ENCODE assay signal across 12 cellular contexts in the genomic region with DNA sequence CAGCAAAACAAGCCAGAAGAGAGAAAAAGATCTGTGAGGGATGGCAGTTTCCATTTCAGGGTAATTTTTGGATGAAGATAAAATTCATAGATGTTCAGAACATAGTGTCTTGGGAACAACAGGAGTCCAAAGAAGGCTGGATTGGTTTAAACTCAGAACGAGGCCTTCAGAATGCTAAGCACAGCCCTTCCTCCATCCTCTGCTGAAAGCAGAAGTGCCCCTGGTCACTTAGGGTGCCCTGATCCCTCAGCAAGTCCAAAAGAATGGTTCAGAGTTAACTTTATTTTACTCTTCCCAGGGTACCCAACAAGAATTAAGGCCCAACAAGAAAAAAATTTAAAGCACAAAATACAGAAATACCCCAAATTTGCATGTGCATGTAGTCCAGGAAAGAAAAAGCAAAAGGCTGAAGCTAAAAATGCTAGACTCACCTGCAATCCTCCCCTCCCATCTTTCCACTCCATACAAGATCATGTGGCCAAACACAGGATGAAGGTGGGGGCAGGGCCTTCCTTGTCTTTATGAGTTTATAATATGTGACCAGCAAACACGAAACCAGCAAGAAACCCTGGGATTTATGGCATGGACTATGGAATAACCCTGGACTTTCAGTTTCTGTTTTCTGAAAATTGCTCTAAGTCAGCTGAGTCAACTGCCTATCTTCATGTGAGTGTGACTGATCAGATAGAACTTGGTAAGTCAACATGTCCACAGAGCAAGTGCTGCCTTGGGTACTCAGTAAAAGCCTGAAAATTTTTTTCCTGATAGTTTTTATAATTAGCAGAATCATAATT. TPM values are rescaled to one million over a fixed set of nuclear protein-coding genes. Genes with fewer than 3 reads are reported as not detected.
A peak's percentile ranks its signal among the peaks of the same experiment; 100 is the strongest.
DNase-seq lines count a peak whose midpoint lies in the region; ATAC-seq and TF ChIP-seq lines count a peak whose summit lies in the region.
"Had no signal": no experiment of that assay in that cellular context is flagged by ENCODE, and none has a peak within 500 bp of the region (broad histone marks: within the 10 kb centered on the region; RNA-seq: fewer than 3 reads in every experiment).

No MANE protein-coding gene starts in this region.

- no peak for TF ChIP-seq POLR2A in upper lobe of left lung (IDR thresholded peaks at IDR 0.05)
- TF ChIP-seq POLR2A in ovary (IDR thresholded peaks at IDR 0.05) = no peak

- H3K36me3 ChIP-seq in muscle layer of duodenum (ENCODE audit: control insufficient read depth in 1 of 2, insufficient read depth in 2 of 2, low read length in 2 of 2) (peaks cover 31 to 34% of the 10 kb centered on the region in 2 donors), upper lobe of left lung (peaks cover 15 to 71% (median 28%) of the 10 kb centered on the region in 4 donors), ovary (no peaks in the 10 kb centered on the region)

- TF ChIP-seq CTCF in epithelial cell of proximal tubule (conservative IDR thresholded peaks at IDR 0.05; ENCODE audit: low read depth, low read length) (no peak), upper lobe of left lung (IDR thresholded peaks at IDR 0.05) (no peak), ovary (IDR thresholded peaks at IDR 0.05) (no peak)

- no peak for DNase-seq in Right ventricle myocardium superior
- DNase-seq in Right ventricle myocardium inferior (ENCODE audit: missing footprints) = no peak
- DNase-seq in epithelial cell of proximal tubule (ENCODE audit: low read depth) = peak; percentile 32
- DNase-seq in upper lobe of left lung = no peak
- no peak for DNase-seq in DMS153 treated with DMSO at 0.1 percent for 48 hours (lab: John Stamatoyannopoulos, UW; ENCODE audit: unreplicated experiment)
- DNase-seq in ovary = no peak
- DNase-seq: AML-193, aorta, NCI-H187 treated with DMSO at 0.1 percent for 48 hours had no signal

- H3K27ac ChIP-seq in muscle layer of duodenum (ENCODE audit: low read length) (peak overlapping the region; percentile 53), upper lobe of left lung (peak overlapping the region; percentile 2 to 77 (median 58)), ovary (no peak overlapping the region)

- H3K27me3 ChIP-seq in muscle layer of duodenum (ENCODE audit: low read depth, low read length) (no peaks in the 10 kb centered on the region), upper lobe of left lung (no peaks in the 10 kb centered on the region), ovary (no peaks in the 10 kb centered on the region)

- H3K9me3 ChIP-seq in muscle layer of duodenum (ENCODE audit: control insufficient read depth in 1 of 2, low read length in 2 of 2) = no peaks in the 10 kb centered on the region
- no peaks in the 10 kb centered on the region for H3K9me3 ChIP-seq in upper lobe of left lung
- no peaks in the 10 kb centered on the region for H3K9me3 ChIP-seq in ovary

- H3K4me3 ChIP-seq in epithelial cell of proximal tubule (ENCODE audit: low read depth, low read length) = peak overlapping the region; percentile 9
- no peak overlapping the region for H3K4me3 ChIP-seq in muscle layer of duodenum (ENCODE audit: low read depth in 1 of 2, low read length in 2 of 2)
- H3K4me3 ChIP-seq in upper lobe of left lung = no peak overlapping the region
- H3K4me3 ChIP-seq in ovary = no peak overlapping the region

- intact Hi-C loops in Right ventricle myocardium superior (cut with DNase I) (no loop called here), Right ventricle myocardium inferior (cut with DNase I) (no loop called here), ovary (cut with DNase I) (no loop called here)

- peaks cover 16 to 51% of the 10 kb centered on the region in 2 donors for H3K4me1 ChIP-seq in muscle layer of duodenum (ENCODE audit: control insufficient read depth in 1 of 2, insufficient read depth in 2 of 2, low read length in 2 of 2)
- peaks cover 26 to 47% (median 38%) of the 10 kb centered on the region in 4 donors for H3K4me1 ChIP-seq in upper lobe of left lung
- H3K4me1 ChIP-seq in ovary (ENCODE audit: insufficient read depth) = peaks cover 6% of the 10 kb centered on the region

- ATAC-seq in Right ventricle myocardium superior (ENCODE audit: poor library complexity) = peak; percentile 15
- no peak for ATAC-seq in Right ventricle myocardium inferior
- ATAC-seq in upper lobe of left lung (ENCODE audit: low FRiP score in 2 of 2) = no peak
- no peak for ATAC-seq in GM18867 (IDR thresholded peaks at IDR 0.05; ENCODE audit: unreplicated experiment)
- ATAC-seq: WTC11 had no signal

- TF ChIP-seq EP300 in upper lobe of left lung (IDR thresholded peaks at IDR 0.05) (no peak), ovary (IDR thresholded peaks at IDR 0.05) (no peak)

- WGBS in upper lobe of left lung, 2 donors = 36 to 60% methylated on average over 2 of the region's 2 CpGs
- 41 to 67% (median 56%) methylated on average over 2 of the region's 2 CpGs for WGBS in ovary, 3 donors

RNA-seq across cellular contexts. Expression of a gene that starts 21.2 kb away (rescaled TPM):
- 85.2 TPM for total RNA-seq in Right ventricle myocardium superior
- total RNA-seq in Right ventricle myocardium inferior = 92.1 TPM
- 27.4 and 31.3 TPM in 2 replicates for total RNA-seq in epithelial cell of proximal tubule
- 100 to 1,000 TPM in 2 of 6 donors, 10 to 100 TPM in 4; 53.7 to 146 (median 68.2) TPM for total RNA-seq in upper lobe of left lung
- total RNA-seq in ovary = 100 to 1,000 TPM in 5 of 7 donors, 10 to 100 TPM in 2; 48.4 to 168 (median 109) TPM
- 100 to 1,000 TPM in 1 of 2 donors, 10 to 100 TPM in 1; 64.1 to 111 TPM for polyA plus RNA-seq in ovary

Comparison
In these comparisons a context has a peak if more than half of its experiments do, and no peak if none do; other contexts are left out.
1. H3K27ac ChIP-seq: peak in muscle layer of duodenum (single experiment) and upper lobe of left lung (4 of 4); none in ovary (0 of 2).